Comparison of ENCODE assay signal across 8 cellular contexts in genomic region chr21:24045775-24046215, GRCh38.
A peak's percentile ranks its signal among the peaks of the same experiment; 100 is the strongest.
DNase-seq lines count a peak whose midpoint lies in the region; ATAC-seq and TF ChIP-seq lines count a peak whose summit lies in the region.

No MANE protein-coding gene starts in this region.

- peak; percentile 30 for TF ChIP-seq CTCF in Panc1 (IDR thresholded peaks at IDR 0.05)

- no peak overlapping the region for H3K4me3 ChIP-seq in Panc1 (ENCODE audit: low read depth in 2 of 2, low read length in 2 of 2)

- H3K36me3 Mint-ChIP-seq in activated naive CD4-positive, alpha-beta T cell treated with anti-CD3 and anti-CD28 coated beads for 36 hours (ENCODE audit: low read depth): no peaks in the 10 kb centered on the region
- no peaks in the 10 kb centered on the region for H3K36me3 Mint-ChIP-seq in activated naive CD4-positive, alpha-beta T cell treated with anti-CD3 and anti-CD28 coated beads, Interleukin-2, amount 50 U/mL, for 72 hours

- H3K27ac Mint-ChIP-seq in activated naive CD4-positive, alpha-beta T cell treated with anti-CD3 and anti-CD28 coated beads for 36 hours: no peak overlapping the region
- H3K27ac Mint-ChIP-seq in activated naive CD4-positive, alpha-beta T cell treated with anti-CD3 and anti-CD28 coated beads, Interleukin-2, amount 50 U/mL, for 72 hours: no peak overlapping the region

- peak; percentile 43 for DNase-seq in activated naive CD4-positive, alpha-beta T cell treated with anti-CD3 and anti-CD28 coated beads for 36 hours
- DNase-seq in activated naive CD4-positive, alpha-beta T cell treated with anti-CD3 and anti-CD28 coated beads, Interleukin-2, amount 50 U/mL, for 72 hours (ENCODE audit: low spot score in 2 of 2): no peak
- DNase-seq in Panc1 (ENCODE audit: low read depth, low spot score): peak; percentile 63
- DNase-seq in caudate nucleus (lab: John Stamatoyannopoulos, UW): peak; percentile 4 to 98 (median 90)
- DNase-seq in lung microvascular endothelial cell (ENCODE audit: low read depth in 2 of 2): peak; percentile 16 to 43
- DNase-seq in NCI-H1048 (lab: John Stamatoyannopoulos, UW): no peak

- no peaks in the 10 kb centered on the region for H3K9me3 Mint-ChIP-seq in activated naive CD4-positive, alpha-beta T cell treated with anti-CD3 and anti-CD28 coated beads for 36 hours
- no peaks in the 10 kb centered on the region for H3K9me3 Mint-ChIP-seq in activated naive CD4-positive, alpha-beta T cell treated with anti-CD3 and anti-CD28 coated beads, Interleukin-2, amount 50 U/mL, for 72 hours

- no peaks in the 10 kb centered on the region; the same call in 1 of the 2 replicates for H3K4me1 ChIP-seq in Panc1 (ENCODE audit: control insufficient read depth, insufficient read depth, low read length)

- no peaks in the 10 kb centered on the region for H3K27me3 Mint-ChIP-seq in activated naive CD4-positive, alpha-beta T cell treated with anti-CD3 and anti-CD28 coated beads for 36 hours (ENCODE audit: low read depth)

- H3K27me3 ChIP-seq in Panc1 (ENCODE audit: control insufficient read depth, insufficient read depth, low read length): no peaks in the 10 kb centered on the region

- in situ Hi-C loops in Panc1 (cut with HindIII; ENCODE audit: low pct_unique_long_range_greater_than_20kb, low sequenced_read_pairs): no loop called here

- no peak for ATAC-seq in activated naive CD4-positive, alpha-beta T cell treated with anti-CD3 and anti-CD28 coated beads, Interleukin-2, amount 50 U/mL, for 72 hours
- ATAC-seq in Panc1 (peak; percentile 63; the same call in 1 of the 2 replicates), HG02938 (IDR thresholded peaks at IDR 0.05; ENCODE audit: unreplicated experiment) (no peak), esophagus mucosa (no peak)

- CTCF ChIA-PET in activated naive CD4-positive, alpha-beta T cell treated with anti-CD3 and anti-CD28 coated beads for 36 hours (lab: Charles Lee): interaction anchor here (0.6 to 1.6 kb wide), 5 partner anchors 25 to 765 kb away, joined by 3 to 4 read pairs (median 3); no protein-coding TSS in a partner anchor
- CTCF ChIA-PET in Panc1 (lab: Charles Lee): interaction anchor here (0.7 to 1.1 kb wide), 2 partner anchors 33 to 1264 kb away, joined by 4 read pairs; no protein-coding TSS in a partner anchor

- POLR2A ChIA-PET in Panc1 (lab: Charles Lee): no interaction called here

- intact Hi-C loops in activated naive CD4-positive, alpha-beta T cell treated with anti-CD3 and anti-CD28 coated beads for 36 hours (cut with micrococcal nuclease): loop anchor here (1.0 kb wide), 1 partner anchor 192 kb away; no protein-coding TSS in a partner anchor
- intact Hi-C loops in Panc1 (cut with micrococcal nuclease; ENCODE audit: unreplicated experiment): no loop called here

- H3K9me3 ChIP-seq in Panc1 (ENCODE audit: control insufficient read depth, insufficient read depth, low read depth, low read length): no peaks in the 10 kb centered on the region

- no TSS peak for BruUV-seq in Panc1 (replicated peaks; lab: Mats Ljungman, UMichigan)

- no peak overlapping the region for H3K4me3 Mint-ChIP-seq in activated naive CD4-positive, alpha-beta T cell treated with anti-CD3 and anti-CD28 coated beads for 36 hours

- no peaks in the 10 kb centered on the region for H3K36me3 ChIP-seq in Panc1 (ENCODE audit: control insufficient read depth, insufficient read depth, low read length)

- H3K27ac ChIP-seq in Panc1 (ENCODE audit: low read length): no peak overlapping the region
- H3K27ac ChIP-seq in caudate nucleus (ENCODE audit: low read depth, low read length): peak overlapping the region; percentile 46

- H3K4me1 Mint-ChIP-seq in activated naive CD4-positive, alpha-beta T cell treated with anti-CD3 and anti-CD28 coated beads for 36 hours (ENCODE audit: low read depth): peaks cover 21% of the 10 kb centered on the region

Comparison
In these comparisons a context has a peak if more than half of its experiments do, and no peak if none do; other contexts are left out.
1. DNase-seq: peak in activated naive CD4-positive, alpha-beta T cell treated with anti-CD3 and anti-CD28 coated beads for 36 hours (single experiment), Panc1 (single experiment), caudate nucleus (61 of 61) and lung microvascular endothelial cell (2 of 2); none in activated naive CD4-positive, alpha-beta T cell treated with anti-CD3 and anti-CD28 coated beads, Interleukin-2, amount 50 U/mL, for 72 hours (0 of 2) and NCI-H1048 (single experiment).